Comparison of ENCODE assay signal across 1 cellular context in genomic region chr12:118082161-118082560, GRCh38.
TF ChIP-seq lines count a peak whose summit lies in the region.

No MANE protein-coding gene starts in this region.

TF ChIP-seq in K562, 482 proteins besides CTCF, POLR2A, EP300 and RAD21:
- TF ChIP-seq CEBPG (CRISPR knock-in tag; IDR thresholded peaks at IDR 0.05) (no peak), CEBPG (tag; conservative IDR thresholded peaks at IDR 0.05 in 1 of 2, IDR thresholded peaks at IDR 0.05 in 1 of 2) (no peak), ZNF175 (CRISPR knock-in tag; IDR thresholded peaks at IDR 0.05; ENCODE audit: low read depth) (no peak), MTA3 (IDR thresholded peaks at IDR 0.05; ENCODE audit: borderline replicate concordance) (no peak), ZNF586 (CRISPR knock-in tag; conservative IDR thresholded peaks at IDR 0.05) (no peak)
- TF ChIP-seq, protein P1, sequence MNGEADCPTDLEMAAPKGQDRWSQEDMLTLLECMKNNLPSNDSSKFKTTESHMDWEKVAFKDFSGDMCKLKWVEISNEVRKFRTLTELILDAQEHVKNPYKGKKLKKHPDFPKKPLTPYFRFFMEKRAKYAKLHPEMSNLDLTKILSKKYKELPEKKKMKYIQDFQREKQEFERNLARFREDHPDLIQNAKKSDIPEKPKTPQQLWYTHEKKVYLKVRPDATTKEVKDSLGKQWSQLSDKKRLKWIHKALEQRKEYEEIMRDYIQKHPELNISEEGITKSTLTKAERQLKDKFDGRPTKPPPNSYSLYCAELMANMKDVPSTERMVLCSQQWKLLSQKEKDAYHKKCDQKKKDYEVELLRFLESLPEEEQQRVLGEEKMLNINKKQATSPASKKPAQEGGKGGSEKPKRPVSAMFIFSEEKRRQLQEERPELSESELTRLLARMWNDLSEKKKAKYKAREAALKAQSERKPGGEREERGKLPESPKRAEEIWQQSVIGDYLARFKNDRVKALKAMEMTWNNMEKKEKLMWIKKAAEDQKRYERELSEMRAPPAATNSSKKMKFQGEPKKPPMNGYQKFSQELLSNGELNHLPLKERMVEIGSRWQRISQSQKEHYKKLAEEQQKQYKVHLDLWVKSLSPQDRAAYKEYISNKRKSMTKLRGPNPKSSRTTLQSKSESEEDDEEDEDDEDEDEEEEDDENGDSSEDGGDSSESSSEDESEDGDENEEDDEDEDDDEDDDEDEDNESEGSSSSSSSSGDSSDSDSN (IDR thresholded peaks at IDR 0.05; ENCODE audit: borderline replicate concordance in 1 of 2, low read depth in 2 of 2, low read length in 2 of 2), result no peak
TF ChIP-seq in K562: peak in this region for 0.
